ENCODE assay signal across 9 cellular contexts in the genomic region with DNA sequence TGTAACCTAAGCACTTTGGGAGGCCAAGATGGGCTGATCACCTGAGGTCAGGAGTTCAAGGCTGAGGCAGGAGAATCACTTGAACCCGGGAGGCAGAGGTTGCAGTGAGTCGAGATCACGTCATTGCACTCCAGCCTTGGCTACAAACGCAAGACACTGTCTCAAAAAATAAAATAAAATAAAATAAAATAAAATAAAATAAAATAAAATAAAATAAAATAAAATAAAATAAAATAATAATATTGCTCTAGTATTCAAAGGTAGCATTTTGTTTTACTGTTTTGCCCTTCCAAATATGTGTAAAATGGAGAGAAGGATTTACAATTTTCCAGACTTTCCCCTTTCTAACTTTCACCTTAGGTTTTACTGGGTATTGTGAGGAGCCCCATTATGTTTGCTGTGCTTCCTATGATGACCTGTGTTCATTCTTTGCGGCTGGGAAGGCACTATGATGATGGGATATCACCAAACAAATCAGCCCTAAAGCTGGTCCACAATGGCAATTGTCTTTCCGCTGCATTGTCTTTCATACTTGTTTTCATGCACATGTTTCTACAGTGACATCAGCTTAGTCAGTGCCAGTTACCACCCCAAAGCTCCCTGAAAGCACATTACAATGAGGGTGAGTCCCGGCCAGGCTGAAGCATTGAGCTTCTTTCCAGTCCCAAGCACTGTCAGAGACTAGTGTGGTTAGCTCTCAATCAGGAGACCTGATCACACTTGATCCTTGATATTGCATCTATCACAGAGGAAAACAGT. TPM values are rescaled to one million over a fixed set of nuclear protein-coding genes. Genes with fewer than 3 reads are reported as not detected.
DNase-seq lines count a peak whose midpoint lies in the region; ATAC-seq, FAIRE-seq and TF ChIP-seq lines count a peak whose summit lies in the region.
"Had no signal": no experiment of that assay in that cellular context is flagged by ENCODE, and none has a peak within 500 bp of the region (broad histone marks: within the 10 kb centered on the region; RNA-seq: fewer than 3 reads in every experiment).

No MANE protein-coding gene starts in this region.

- no peak overlapping the region for H3K14ac ChIP-seq in mesenchymal stem cell (ENCODE audit: low read length in 2 of 2)

- no peak overlapping the region for H3K18ac ChIP-seq in mesenchymal stem cell (ENCODE audit: low read depth in 1 of 2, low read length in 2 of 2)

- no peak for TF ChIP-seq POLR2A in H54 (IDR thresholded peaks at IDR 0.05; ENCODE audit: low read depth, low read length)

- WGBS in mesenchymal stem cell = 78% methylated on average over 4 of the region's 7 CpGs

- no peak overlapping the region for H4K91ac ChIP-seq in mesenchymal stem cell (ENCODE audit: low read length)

- H3K4me1 ChIP-seq in mesenchymal stem cell (ENCODE audit: control insufficient read depth, insufficient read depth, low read depth, low read length) = no peaks in the 10 kb centered on the region

- no peak overlapping the region for H2BK12ac ChIP-seq in mesenchymal stem cell (ENCODE audit: low read length in 2 of 2)

- H4K8ac ChIP-seq in mesenchymal stem cell (ENCODE audit: low read length) = no peak overlapping the region

- no peaks in the 10 kb centered on the region for H3K36me3 ChIP-seq in mesenchymal stem cell (ENCODE audit: control insufficient read depth in 1 of 2, insufficient read depth in 2 of 2, low read depth in 1 of 2, low read length in 2 of 2)

- DNase-seq in H54 (ENCODE audit: insufficient read length, low spot score) (no peak), mesenchymal stem cell (no peak), NCI-H1092 (lab: John Stamatoyannopoulos, UW) (no peak)
- DNase-seq in activated naive CD4-positive, alpha-beta T cell treated with Interleukin-2 at 50 U/mL for 16 hours = no peak

- no peak for FAIRE-seq in H54 (lab: Jason Lieb, UNC)
- FAIRE-seq: endothelial cell of umbilical vein had no signal

- no peak overlapping the region for H3K4me2 ChIP-seq in mesenchymal stem cell (ENCODE audit: low read length, poor library complexity, severe bottlenecking)

- H2BK120ac ChIP-seq in mesenchymal stem cell (ENCODE audit: low read depth, low read length) = no peak overlapping the region

- no peak overlapping the region for H3K23ac ChIP-seq in mesenchymal stem cell (ENCODE audit: low read length in 2 of 2)

- H2BK15ac ChIP-seq in mesenchymal stem cell (ENCODE audit: low read depth, poor library complexity, severe bottlenecking) = no peak overlapping the region

- no peak overlapping the region for H2BK5ac ChIP-seq in mesenchymal stem cell (ENCODE audit: low read depth, low read length, poor library complexity, severe bottlenecking)

- H3K27ac ChIP-seq in layer of hippocampus (ENCODE audit: low read depth, low read length) (peak overlapping the region; percentile 84), mesenchymal stem cell (ENCODE audit: low read length, poor library complexity, severe bottlenecking) (no peak overlapping the region)

- no peak overlapping the region for H3K9ac ChIP-seq in mesenchymal stem cell (ENCODE audit: low read length)

- ATAC-seq in GM18520 (IDR thresholded peaks at IDR 0.05; ENCODE audit: unreplicated experiment) (peak; percentile 70), GM21515 (IDR thresholded peaks at IDR 0.05; ENCODE audit: unreplicated experiment) (peak; percentile 86), HG03354 (IDR thresholded peaks at IDR 0.05; ENCODE audit: poor library complexity, severe bottlenecking, unreplicated experiment) (peak; percentile 84)

- no peak overlapping the region for H2AK5ac ChIP-seq in mesenchymal stem cell (ENCODE audit: low read length, severe bottlenecking)

- H2AFZ ChIP-seq in mesenchymal stem cell (ENCODE audit: low read depth, low read length) = no peak overlapping the region

- H3K4me3 ChIP-seq in mesenchymal stem cell (ENCODE audit: insufficient read depth in 1 of 2, low read depth in 1 of 2, low read length in 2 of 2) = no peak overlapping the region

- no peak overlapping the region for H3K4ac ChIP-seq in mesenchymal stem cell (ENCODE audit: low read depth in 1 of 2, low read length in 2 of 2)

- H3K27me3 ChIP-seq in layer of hippocampus (ENCODE audit: control insufficient read depth, insufficient read depth, low read length) (no peaks in the 10 kb centered on the region), mesenchymal stem cell (ENCODE audit: control insufficient read depth in 1 of 2, insufficient read depth in 1 of 2, low read length in 2 of 2) (no peaks in the 10 kb centered on the region)

- H3K9me3 ChIP-seq in mesenchymal stem cell (ENCODE audit: control insufficient read depth, low read length) = no peaks in the 10 kb centered on the region

- no peaks in the 10 kb centered on the region for H3K79me1 ChIP-seq in mesenchymal stem cell (replicated peaks; ENCODE audit: low read length, poor library complexity, severe bottlenecking)

RNA-seq across cellular contexts. Expression of a gene that starts 50.8 kb away (rescaled TPM):
- polyA plus RNA-seq in mesenchymal stem cell (2013, experiment 1 of 2) = not detected
- polyA plus RNA-seq in mesenchymal stem cell (2013, experiment 2 of 2) = not detected
- polyA plus RNA-seq: endothelial cell of umbilical vein had no signal
